ENCODE assay signal across 23 cellular contexts in the genomic region with DNA sequence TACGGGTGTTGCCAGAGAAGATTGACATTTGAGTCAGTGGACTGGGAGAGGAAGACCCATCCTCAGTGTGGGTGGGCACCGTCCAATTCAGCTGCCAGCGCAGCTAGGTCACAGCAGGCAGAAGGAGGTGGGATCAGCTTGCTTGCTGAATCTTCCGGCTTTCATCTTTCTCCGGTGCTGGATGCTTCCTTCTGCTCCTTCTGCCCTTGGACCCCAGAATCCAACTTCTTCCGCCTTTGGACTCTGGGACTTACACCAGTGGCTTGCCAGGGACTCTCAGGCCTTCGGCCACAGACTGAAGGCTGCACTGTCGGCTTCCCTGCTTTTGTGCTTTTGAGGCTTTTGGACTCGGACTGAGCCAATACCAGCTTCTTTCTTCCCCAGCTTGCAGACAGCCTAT.
"Had no signal": no experiment of that assay in that cellular context is flagged by ENCODE, and none has a peak within 500 bp of the region (broad histone marks: within the 10 kb centered on the region; RNA-seq: fewer than 3 reads in every experiment).

No MANE protein-coding gene starts in this region.

- H3K36me3 ChIP-seq: SJCRH30 had no signal

- DNase-seq: KBM-7; MV-4-11; NCI-H1048; NCI-H1105; NCI-H1417; NCI-H1436 treated with DMSO at 0.1 percent for 48 hours; NCI-H1694; NCI-H187 treated with DMSO at 0.1 percent for 48 hours; NCI-H2029 treated with DMSO at 0.1 percent for 48 hours; NCI-H2227 treated with DMSO at 0.1 percent for 48 hours; NCI-H446; NCI-H510A; NCI-H524 treated with DMSO at 0.1 percent for 48 hours; NCI-H69; NCI-H774; NK-92 treated with Interleukin-12 subunit alpha and Interleukin-12 subunit beta, amount 100 ng/mL, for 24 hours; PC-3; SHP77 treated with DMSO at 0.1 percent for 48 hours; SJCRH30 had no signal

- H3K4me3 ChIP-seq: SJCRH30, SK-N-MC had no signal

- ATAC-seq: Panc1, PC-3, Right ventricle myocardium inferior had no signal

- H3K9me3 ChIP-seq: SJCRH30 had no signal

- H3K4me1 ChIP-seq: SJCRH30 had no signal

- H3K27ac ChIP-seq: RWPE1, SJCRH30, SK-N-MC had no signal
